ENCODE assay signal across 7 cellular contexts in the genomic region with DNA sequence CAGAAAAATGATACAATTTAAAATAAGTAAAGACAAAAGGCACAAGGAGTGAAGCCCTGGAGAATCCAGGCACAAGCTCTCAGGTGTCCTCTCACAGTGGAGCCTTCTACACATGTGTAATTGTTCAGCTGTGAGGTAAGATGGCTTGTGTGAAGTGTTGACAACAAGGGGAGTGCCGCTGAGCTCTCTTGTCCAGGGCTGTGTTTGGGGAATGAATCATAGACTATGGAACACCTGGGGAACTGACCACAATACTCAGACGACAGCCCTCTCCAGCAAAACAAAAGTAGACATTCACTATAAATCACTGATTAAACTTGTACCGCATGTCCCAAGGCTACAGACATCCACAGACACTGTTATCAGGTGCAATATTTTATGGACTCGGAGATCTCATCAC.
A peak's percentile ranks its signal among the peaks of the same experiment; 100 is the strongest.
DNase-seq lines count a peak whose midpoint lies in the region; ATAC-seq and TF ChIP-seq lines count a peak whose summit lies in the region.
"Not testable (repeated sequence)": the region's sequence is repeated elsewhere in the genome, so short reads cannot be mapped to it uniquely, and the experiment has no call there.

No MANE protein-coding gene starts in this region.

- TF ChIP-seq CTCF in fibroblast of mammary gland (conservative IDR thresholded peaks at IDR 0.05; ENCODE audit: control insufficient read depth, insufficient read depth, low read depth, low read length) = not testable (repeated sequence)

- ATAC-seq in activated T-cell treated with anti-CD3 and anti-CD28 coated beads, Interleukin-2, amount 50 U/mL, for 72 hours (replicated peaks in 1 of 2) = peak; percentile 51 to 61
- peak; percentile 57 for ATAC-seq in stimulated activated effector memory CD8-positive, alpha-beta T cell treated with anti-CD3 and anti-CD28 coated beads, Interleukin-12 subunit alpha, Interleukin-12 subunit beta, amount 100 ng/mL, for 72 hours

- not testable (repeated sequence) for H3K36me3 Mint-ChIP-seq in activated T-cell treated with anti-CD3 and anti-CD28 coated beads, Interleukin-2, amount 50 U/mL, for 72 hours (ENCODE audit: insufficient read depth in 2 of 2); stimulated activated effector memory CD8-positive, alpha-beta T cell treated with anti-CD3 and anti-CD28 coated beads, Interleukin-12 subunit alpha, Interleukin-12 subunit beta, amount 100 ng/mL, for 72 hours

- not testable (repeated sequence) for H3K9me3 Mint-ChIP-seq in activated T-cell treated with anti-CD3 and anti-CD28 coated beads, Interleukin-2, amount 50 U/mL, for 72 hours; stimulated activated effector memory CD8-positive, alpha-beta T cell treated with anti-CD3 and anti-CD28 coated beads, Interleukin-12 subunit alpha, Interleukin-12 subunit beta, amount 100 ng/mL, for 72 hours

- H3K27me3 Mint-ChIP-seq in activated T-cell treated with anti-CD3 and anti-CD28 coated beads, Interleukin-2, amount 50 U/mL, for 72 hours (ENCODE audit: low read depth) = not testable (repeated sequence)

- not testable (repeated sequence) for H3K4me1 Mint-ChIP-seq in activated T-cell treated with anti-CD3 and anti-CD28 coated beads, Interleukin-2, amount 50 U/mL, for 72 hours (ENCODE audit: low read depth)
- H3K4me1 Mint-ChIP-seq in stimulated activated effector memory CD8-positive, alpha-beta T cell treated with anti-CD3 and anti-CD28 coated beads, Interleukin-12 subunit alpha, Interleukin-12 subunit beta, amount 100 ng/mL, for 72 hours = peaks cover 12% of the 10 kb centered on the region

- DNase-seq in HT1080 (ENCODE audit: low read depth) (peak; percentile 45), NCI-H187 treated with DMSO at 0.1 percent for 48 hours (lab: John Stamatoyannopoulos, UW) (peak; percentile 56), NCI-H345 treated with DMSO at 0.1 percent for 48 hours (lab: John Stamatoyannopoulos, UW; ENCODE audit: unreplicated experiment) (peak; percentile 28), RPMI7951 (ENCODE audit: low read depth) (peak; percentile 1), fibroblast of mammary gland (ENCODE audit: low read depth) (peak; percentile 19)
- DNase-seq in activated T-cell treated with anti-CD3 and anti-CD28 coated beads, Interleukin-2, amount 50 U/mL, for 72 hours; stimulated activated effector memory CD8-positive, alpha-beta T cell treated with anti-CD3 and anti-CD28 coated beads, Interleukin-12 subunit alpha, Interleukin-12 subunit beta, amount 100 ng/mL, for 72 hours (ENCODE audit: low spot score in 2 of 2): not testable (repeated sequence)

- H3K27ac Mint-ChIP-seq in activated T-cell treated with anti-CD3 and anti-CD28 coated beads, Interleukin-2, amount 50 U/mL, for 72 hours; stimulated activated effector memory CD8-positive, alpha-beta T cell treated with anti-CD3 and anti-CD28 coated beads, Interleukin-12 subunit alpha, Interleukin-12 subunit beta, amount 100 ng/mL, for 72 hours: not testable (repeated sequence)

- H3K4me3 ChIP-seq in fibroblast of mammary gland (ENCODE audit: control insufficient read depth, low read depth, low read length) = not testable (repeated sequence)

- H3K4me3 Mint-ChIP-seq in activated T-cell treated with anti-CD3 and anti-CD28 coated beads, Interleukin-2, amount 50 U/mL, for 72 hours; stimulated activated effector memory CD8-positive, alpha-beta T cell treated with anti-CD3 and anti-CD28 coated beads, Interleukin-12 subunit alpha, Interleukin-12 subunit beta, amount 100 ng/mL, for 72 hours: not testable (repeated sequence)
